12 cellular contexts compared by ENCODE assay signal in genomic region chr3:20047940-20048339, GRCh38. TPM values are rescaled to one million over a fixed set of nuclear protein-coding genes. Genes with fewer than 3 reads are reported as not detected.
A peak's percentile ranks its signal among the peaks of the same experiment; 100 is the strongest.
DNase-seq lines count a peak whose midpoint lies in the region; ATAC-seq, FAIRE-seq and TF ChIP-seq lines count a peak whose summit lies in the region.
"Had no signal": no experiment of that assay in that cellular context is flagged by ENCODE, and none has a peak within 500 bp of the region (broad histone marks: within the 10 kb centered on the region; RNA-seq: fewer than 3 reads in every experiment).

No MANE protein-coding gene starts in this region.

- H3K36me3 Mint-ChIP-seq in CD4-positive, alpha-beta memory T cell, result peaks cover 7 to 21% of the 10 kb centered on the region in 2 donors
- H3K36me3 Mint-ChIP-seq: mesothelial cell of epicardium, WTC11 had no signal

- no peak for TF ChIP-seq EP300 in esophagus muscularis mucosa (IDR thresholded peaks at IDR 0.05)

- peak overlapping the region; percentile 10 to 62 (median 44) for H3K4me3 Mint-ChIP-seq in CD4-positive, alpha-beta memory T cell
- H3K4me3 Mint-ChIP-seq: mesothelial cell of epicardium, WTC11 had no signal

- peak overlapping the region in 6 of 7 donors; percentile 6 to 99 (median 68) for H3K27ac Mint-ChIP-seq in CD4-positive, alpha-beta memory T cell
- H3K27ac Mint-ChIP-seq: mesothelial cell of epicardium, WTC11 had no signal

- intact Hi-C loops in CD4-positive, alpha-beta memory T cell (cut with micrococcal nuclease), result loop anchor here (10.0 kb wide), 1 partner anchor 903 kb away; the partner anchor contains the start of gene KCNH8
- intact Hi-C loops in esophagus muscularis mucosa (cut with DNase I) (no loop called here), gastrocnemius medialis (cut with DNase I; ENCODE audit: low total_unique reads) (no loop called here), posterior cingulate gyrus (cut with DNase I) (no loop called here)

- CTCF ChIA-PET in CD4-positive, alpha-beta memory T cell (lab: Charles Lee; ENCODE audit: partially characterized antibody), result no interaction called here

- no peaks in the 10 kb centered on the region for H3K9me3 ChIP-seq in CD4-positive, alpha-beta memory T cell (ENCODE audit: control insufficient read depth in 1 of 2, low read length in 2 of 2)
- no peaks in the 10 kb centered on the region for H3K9me3 ChIP-seq in esophagus muscularis mucosa
- no peaks in the 10 kb centered on the region for H3K9me3 ChIP-seq in gastrocnemius medialis
- H3K9me3 ChIP-seq in small intestine (ENCODE audit: control insufficient read depth, low read depth), result no peaks in the 10 kb centered on the region

- H3K4me1 ChIP-seq in CD4-positive, alpha-beta memory T cell (ENCODE audit: insufficient read depth, low read length), result peaks cover 92% of the 10 kb centered on the region
- H3K4me1 ChIP-seq in esophagus muscularis mucosa (peaks cover 40 to 67% (median 66%) of the 10 kb centered on the region in 4 donors), gastrocnemius medialis (peaks cover 18 to 35% of the 10 kb centered on the region in 2 donors), small intestine (ENCODE audit: control insufficient read depth in 2 of 2, insufficient read depth in 1 of 2, low read depth in 1 of 2, low read length in 1 of 2) (peaks cover 3 to 5% of the 10 kb centered on the region in 2 donors)

- ATAC-seq in gastrocnemius medialis, result no peak
- no peak for ATAC-seq in GM21390 (IDR thresholded peaks at IDR 0.05; ENCODE audit: unreplicated experiment)
- ATAC-seq: WTC11 had no signal

- TF ChIP-seq POLR2A in esophagus muscularis mucosa (IDR thresholded peaks at IDR 0.05; ENCODE audit: low read depth), result no peak
- no peak for TF ChIP-seq POLR2A in gastrocnemius medialis (IDR thresholded peaks at IDR 0.05)

- TF ChIP-seq CTCF in esophagus muscularis mucosa (IDR thresholded peaks at IDR 0.05) (no peak), gastrocnemius medialis (IDR thresholded peaks at IDR 0.05 in 4 of 5, conservative IDR thresholded peaks at IDR 0.05 in 1 of 5) (no peak)

- H3K4me3 ChIP-seq in CD4-positive, alpha-beta memory T cell (ENCODE audit: low read length in 2 of 2), result no peak overlapping the region
- H3K4me3 ChIP-seq in esophagus muscularis mucosa, result peak overlapping the region; percentile 4 to 20 (median 8)
- no peak overlapping the region for H3K4me3 ChIP-seq in gastrocnemius medialis
- H3K4me3 ChIP-seq in small intestine (ENCODE audit: low read depth in 1 of 2, low read length in 2 of 2), result no peak overlapping the region

- 24% methylated on average over 1 of the region's 1 CpG for WGBS in esophagus muscularis mucosa
- WGBS in small intestine, 3 donors, result 11 to 32% (median 29%) methylated on average over 1 of the region's 1 CpG

- no peaks in the 10 kb centered on the region for H3K36me3 ChIP-seq in CD4-positive, alpha-beta memory T cell (ENCODE audit: insufficient read depth, low read length)
- H3K36me3 ChIP-seq in esophagus muscularis mucosa (no peaks in the 10 kb centered on the region), gastrocnemius medialis (no peaks in the 10 kb centered on the region), small intestine (ENCODE audit: control insufficient read depth in 2 of 2, insufficient read depth in 2 of 2, low read length in 2 of 2) (no peaks in the 10 kb centered on the region)

- no peak overlapping the region for H3K27ac ChIP-seq in CD4-positive, alpha-beta memory T cell (ENCODE audit: low read depth, low read length)
- H3K27ac ChIP-seq in esophagus muscularis mucosa (replicated peaks in 1 of 4), result peak overlapping the region in 3 of 4 donors; percentile 20 to 60 (median 39)
- H3K27ac ChIP-seq in gastrocnemius medialis, result peak overlapping the region in 3 of 4 donors; percentile 7 to 44 (median 11)
- H3K27ac ChIP-seq in small intestine (ENCODE audit: low read depth in 1 of 2, low read length in 1 of 2), result no peak overlapping the region

- in situ Hi-C loops in gastrocnemius medialis (cut with MboI; ENCODE audit: low sequenced_read_pairs in 4 of 4), result loop anchor here in 2 of 4 donors (10.0 kb wide), 2 partner anchors 103 to 137 kb away; partner anchors contain the start of genes RAB5A (in 1 of the 2) and SGO1 (in 1 of the 2)

- no peaks in the 10 kb centered on the region for H3K27me3 ChIP-seq in CD4-positive, alpha-beta memory T cell (ENCODE audit: insufficient read depth, low read length)
- H3K27me3 ChIP-seq in esophagus muscularis mucosa, result no peaks in the 10 kb centered on the region
- H3K27me3 ChIP-seq in gastrocnemius medialis, result no peaks in the 10 kb centered on the region
- H3K27me3 ChIP-seq in small intestine (ENCODE audit: control insufficient read depth in 2 of 2, insufficient read depth in 2 of 2, low read length in 2 of 2), result no peaks in the 10 kb centered on the region

- POLR2A ChIA-PET in CD4-positive, alpha-beta memory T cell (lab: Charles Lee; ENCODE audit: partially characterized antibody), result no interaction called here

- no peak for FAIRE-seq in small intestine (lab: Jason Lieb, UNC)

- peaks cover 54 to 97% (median 77%) of the 10 kb centered on the region in 4 donors for H3K4me1 Mint-ChIP-seq in CD4-positive, alpha-beta memory T cell
- H3K4me1 Mint-ChIP-seq: WTC11 had no signal

- peaks cover 0 to 3% (median 0%) of the 10 kb centered on the region in 8 donors for H3K9me3 Mint-ChIP-seq in CD4-positive, alpha-beta memory T cell
- H3K9me3 Mint-ChIP-seq: mesothelial cell of epicardium, WTC11 had no signal

- no peak for DNase-seq in CD4-positive, alpha-beta memory T cell
- DNase-seq in MV-4-11 (lab: John Stamatoyannopoulos, UW), result peak; percentile 32
- DNase-seq in esophagus muscularis mucosa (ENCODE audit: extremely low spot score), result no peak
- no peak for DNase-seq in gastrocnemius medialis
- DNase-seq in small intestine, result no peak
- DNase-seq in posterior cingulate gyrus, result no peak
- DNase-seq in COLO829 (ENCODE audit: low spot score), result no peak
- DNase-seq: activated gamma-delta T cell had no signal

- H3K27me3 Mint-ChIP-seq in CD4-positive, alpha-beta memory T cell, result no peaks in the 10 kb centered on the region

RNA-seq across cellular contexts. Expression of gene KAT2B, which starts 7.7 kb away (rescaled TPM):
- total RNA-seq in CD4-positive, alpha-beta memory T cell, result 10 to 100 TPM; 81.3 to 85.9 TPM
- polyA plus RNA-seq in CD4-positive, alpha-beta memory T cell, result 10 to 100 TPM in 1 of 2 donors, 1 to 10 TPM in 1; 4.3 to 11.5 TPM
- total RNA-seq in esophagus muscularis mucosa, result 10 to 100 TPM; 37.8 to 58.5 (median 49.5) TPM
- 10 to 100 TPM; 39.4 to 87.3 (median 61.1) TPM for total RNA-seq in gastrocnemius medialis
- polyA plus RNA-seq in small intestine, result 10 to 100 TPM in 2 of 3 donors, 1 to 10 TPM in 1; 7.1 to 28.0 (median 23.5) TPM

RNA-seq across cellular contexts. Expression of gene PP2D1, which starts 35.9 kb away (rescaled TPM):
- total RNA-seq in CD4-positive, alpha-beta memory T cell, result not detected
- under 1 TPM; 0.40 to 0.46 TPM for polyA plus RNA-seq in CD4-positive, alpha-beta memory T cell
- not detected for total RNA-seq in esophagus muscularis mucosa
- not detected for total RNA-seq in gastrocnemius medialis
- polyA plus RNA-seq in small intestine, result not detected
- total RNA-seq: cerebellum, mesothelial cell of epicardium, WTC11 had no signal

Comparison
In these comparisons a context has a peak if more than half of its experiments do, and no peak if none do; other contexts are left out.
1. H3K27ac ChIP-seq: peak in esophagus muscularis mucosa (3 of 4) and gastrocnemius medialis (3 of 4); none in CD4-positive, alpha-beta memory T cell (single experiment) and small intestine (0 of 2).
2. H3K4me3 ChIP-seq: peak in esophagus muscularis mucosa (4 of 4); none in CD4-positive, alpha-beta memory T cell (0 of 2), gastrocnemius medialis (0 of 4) and small intestine (0 of 2).